1 cellular context compared by ENCODE assay signal in the genomic region with DNA sequence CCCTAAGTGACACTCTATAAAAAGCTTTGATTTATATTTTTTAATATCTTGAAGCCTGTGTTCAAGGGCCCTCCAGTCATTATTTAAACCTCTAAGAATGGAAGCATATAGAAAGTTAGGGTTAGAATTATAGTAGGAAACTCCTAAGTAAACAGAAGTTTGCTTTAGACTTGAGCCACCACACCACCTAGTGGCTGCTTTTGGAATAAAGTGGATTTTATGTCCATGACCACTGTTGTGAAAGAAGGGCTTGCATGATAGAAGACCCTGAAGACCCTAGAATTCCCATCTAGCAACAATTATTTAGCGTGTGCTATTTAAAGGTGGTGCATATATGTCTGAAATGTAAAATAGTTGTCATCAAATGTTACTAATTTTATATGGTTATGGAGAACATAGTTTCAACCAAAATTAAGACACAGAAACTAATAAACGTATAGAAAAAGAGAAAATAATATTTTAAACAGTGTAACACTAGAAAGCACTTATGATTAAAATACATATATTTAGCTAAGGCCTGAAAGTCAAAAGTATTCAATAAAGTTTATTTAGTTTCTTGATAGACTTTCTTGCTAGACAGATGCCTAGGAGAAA.
TF ChIP-seq lines count a peak whose summit lies in the region.

No MANE protein-coding gene starts in this region.

TF ChIP-seq in WTC11, 78 proteins besides CTCF, POLR2A, EP300 and RAD21 (continued from another document):
- no peak for TF ChIP-seq NFYB (CRISPR knock-in tag; conservative IDR thresholded peaks at IDR 0.05; ENCODE audit: low read depth)
- TF ChIP-seq, protein P1, sequence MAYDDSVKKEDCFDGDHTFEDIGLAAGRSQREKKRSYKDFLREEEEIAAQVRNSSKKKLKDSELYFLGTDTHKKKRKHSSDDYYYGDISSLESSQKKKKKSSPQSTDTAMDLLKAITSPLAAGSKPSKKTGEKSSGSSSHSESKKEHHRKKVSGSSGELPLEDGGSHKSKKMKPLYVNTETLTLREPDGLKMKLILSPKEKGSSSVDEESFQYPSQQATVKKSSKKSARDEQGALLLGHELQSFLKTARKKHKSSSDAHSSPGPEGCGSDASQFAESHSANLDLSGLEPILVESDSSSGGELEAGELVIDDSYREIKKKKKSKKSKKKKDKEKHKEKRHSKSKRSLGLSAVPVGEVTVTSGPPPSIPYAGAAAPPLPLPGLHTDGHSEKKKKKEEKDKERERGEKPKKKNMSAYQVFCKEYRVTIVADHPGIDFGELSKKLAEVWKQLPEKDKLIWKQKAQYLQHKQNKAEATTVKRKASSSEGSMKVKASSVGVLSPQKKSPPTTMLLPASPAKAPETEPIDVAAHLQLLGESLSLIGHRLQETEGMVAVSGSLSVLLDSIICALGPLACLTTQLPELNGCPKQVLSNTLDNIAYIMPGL (CRISPR knock-in tag; IDR thresholded peaks at IDR 0.05): no peak
